ENCODE assay signal across 1 cellular context in the genomic region with DNA sequence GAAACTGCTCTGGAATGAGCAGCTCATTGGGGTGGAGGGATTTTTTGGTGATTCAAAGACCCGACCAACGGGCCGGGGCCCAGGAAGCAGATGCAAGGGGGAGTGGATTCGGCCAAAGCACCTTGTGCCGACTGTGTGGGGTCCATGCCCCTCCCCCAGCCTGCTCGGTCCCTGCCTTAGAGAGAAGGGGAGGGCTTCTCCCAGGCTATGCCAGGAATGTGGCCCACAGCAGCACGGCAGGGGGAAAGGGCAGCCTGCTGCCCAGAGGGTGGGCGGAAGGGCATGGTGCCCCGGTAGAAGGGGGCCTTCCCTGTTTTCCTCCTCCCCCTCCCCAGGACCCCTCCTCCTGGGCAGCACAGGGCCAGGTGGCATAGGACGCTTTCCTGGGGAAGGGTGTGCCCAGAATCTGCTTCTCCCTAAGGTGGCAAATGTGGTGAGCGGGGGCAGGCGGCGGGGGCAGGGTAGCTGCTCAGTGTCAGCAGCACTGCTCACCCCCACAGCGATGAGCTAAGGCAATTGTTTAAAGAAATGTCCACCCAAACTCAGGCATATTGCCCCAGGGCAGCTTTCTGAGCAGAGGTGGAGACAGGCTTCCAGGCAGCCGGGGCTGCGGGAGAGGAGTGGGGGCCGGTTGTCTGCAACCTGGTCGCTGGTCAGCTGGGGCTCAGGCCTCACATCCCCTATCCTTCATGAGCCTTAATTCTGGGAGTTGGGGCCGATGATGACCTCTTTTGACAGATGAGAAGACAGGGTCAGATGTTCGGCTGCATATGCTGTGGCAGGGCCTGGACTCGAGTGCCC.
TF ChIP-seq lines count a peak whose summit lies in the region.

No MANE protein-coding gene starts in this region.

TF ChIP-seq in HepG2, 621 proteins besides CTCF, POLR2A, EP300 and RAD21 (continued from another document):
- TF ChIP-seq, protein P1, sequence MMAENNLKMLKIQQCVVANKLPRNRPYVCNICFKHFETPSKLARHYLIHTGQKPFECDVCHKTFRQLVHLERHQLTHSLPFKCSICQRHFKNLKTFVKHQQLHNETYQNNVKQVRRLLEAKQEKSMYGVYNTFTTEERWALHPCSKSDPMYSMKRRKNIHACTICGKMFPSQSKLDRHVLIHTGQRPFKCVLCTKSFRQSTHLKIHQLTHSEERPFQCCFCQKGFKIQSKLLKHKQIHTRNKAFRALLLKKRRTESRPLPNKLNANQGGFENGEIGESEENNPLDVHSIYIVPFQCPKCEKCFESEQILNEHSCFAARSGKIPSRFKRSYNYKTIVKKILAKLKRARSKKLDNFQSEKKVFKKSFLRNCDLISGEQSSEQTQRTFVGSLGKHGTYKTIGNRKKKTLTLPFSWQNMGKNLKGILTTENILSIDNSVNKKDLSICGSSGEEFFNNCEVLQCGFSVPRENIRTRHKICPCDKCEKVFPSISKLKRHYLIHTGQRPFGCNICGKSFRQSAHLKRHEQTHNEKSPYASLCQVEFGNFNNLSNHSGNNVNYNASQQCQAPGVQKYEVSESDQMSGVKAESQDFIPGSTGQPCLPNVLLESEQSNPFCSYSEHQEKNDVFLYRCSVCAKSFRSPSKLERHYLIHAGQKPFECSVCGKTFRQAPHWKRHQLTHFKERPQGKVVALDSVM (CRISPR knock-in tag; IDR thresholded peaks at IDR 0.05) = no peak
- TF ChIP-seq PITX1 (CRISPR knock-in tag; IDR thresholded peaks at IDR 0.05) (peak; percentile 10; the same call in 1 of the 2 replicates), TSC22D2 (CRISPR knock-in tag; IDR thresholded peaks at IDR 0.05; ENCODE audit: borderline replicate concordance) (0 out of 2 replicates have a peak, but pooled peaks have one; percentile 56), KDM1A (CRISPR knock-in tag; IDR thresholded peaks at IDR 0.05) (no peak), PHF21A (CRISPR knock-in tag; IDR thresholded peaks at IDR 0.05) (0 out of 2 replicates have a peak, but pooled peaks have one; percentile 22), ZBTB7A (CRISPR knock-in tag; IDR thresholded peaks at IDR 0.05) (peak; percentile 21), SRSF1 (optimal IDR thresholded peaks at IDR 0.05; ENCODE audit: low read depth, low read length) (no peak), TEAD3 (CRISPR knock-in tag; optimal IDR thresholded peaks at IDR 0.05; ENCODE audit: borderline replicate concordance) (peak; percentile 93), ZNF446 (CRISPR knock-in tag; IDR thresholded peaks at IDR 0.05) (peak; percentile 48; the same call in 1 of the 2 replicates), SP4 (CRISPR knock-in tag; IDR thresholded peaks at IDR 0.05) (no peak), ZNF761 (CRISPR knock-in tag; conservative IDR thresholded peaks at IDR 0.05) (0 out of 2 replicates have a peak, but pooled peaks have one; percentile 37), NRL (CRISPR knock-in tag; IDR thresholded peaks at IDR 0.05; ENCODE audit: borderline replicate concordance) (peak; percentile 63; the same call in 1 of the 2 replicates), ZSCAN21 (CRISPR knock-in tag; IDR thresholded peaks at IDR 0.05; ENCODE audit: borderline replicate concordance) (peak; percentile 33; the same call in 1 of the 2 replicates), ZSCAN22 (CRISPR knock-in tag; IDR thresholded peaks at IDR 0.05) (no peak), ASH2L (IDR thresholded peaks at IDR 0.05; ENCODE audit: insufficient read length, low read depth, low read length) (no peak), HNRNPLL (IDR thresholded peaks at IDR 0.05; ENCODE audit: low read depth, low read length, poor library complexity, severe bottlenecking) (peak; percentile 32), ZSCAN12 (CRISPR knock-in tag; IDR thresholded peaks at IDR 0.05) (no peak), FOXP1 (IDR thresholded peaks at IDR 0.05) (no peak), FOXP1 (CRISPR knock-in tag; IDR thresholded peaks at IDR 0.05) (no peak), ZSCAN9 (CRISPR knock-in tag; IDR thresholded peaks at IDR 0.05; ENCODE audit: borderline replicate concordance) (no peak), ZFX (CRISPR knock-in tag; IDR thresholded peaks at IDR 0.05; ENCODE audit: low read depth) (0 out of 2 replicates have a peak, but pooled peaks have one; percentile 3), KMT2B (CRISPR knock-in tag; IDR thresholded peaks at IDR 0.05) (no peak)
- TF ChIP-seq, protein P2, sequence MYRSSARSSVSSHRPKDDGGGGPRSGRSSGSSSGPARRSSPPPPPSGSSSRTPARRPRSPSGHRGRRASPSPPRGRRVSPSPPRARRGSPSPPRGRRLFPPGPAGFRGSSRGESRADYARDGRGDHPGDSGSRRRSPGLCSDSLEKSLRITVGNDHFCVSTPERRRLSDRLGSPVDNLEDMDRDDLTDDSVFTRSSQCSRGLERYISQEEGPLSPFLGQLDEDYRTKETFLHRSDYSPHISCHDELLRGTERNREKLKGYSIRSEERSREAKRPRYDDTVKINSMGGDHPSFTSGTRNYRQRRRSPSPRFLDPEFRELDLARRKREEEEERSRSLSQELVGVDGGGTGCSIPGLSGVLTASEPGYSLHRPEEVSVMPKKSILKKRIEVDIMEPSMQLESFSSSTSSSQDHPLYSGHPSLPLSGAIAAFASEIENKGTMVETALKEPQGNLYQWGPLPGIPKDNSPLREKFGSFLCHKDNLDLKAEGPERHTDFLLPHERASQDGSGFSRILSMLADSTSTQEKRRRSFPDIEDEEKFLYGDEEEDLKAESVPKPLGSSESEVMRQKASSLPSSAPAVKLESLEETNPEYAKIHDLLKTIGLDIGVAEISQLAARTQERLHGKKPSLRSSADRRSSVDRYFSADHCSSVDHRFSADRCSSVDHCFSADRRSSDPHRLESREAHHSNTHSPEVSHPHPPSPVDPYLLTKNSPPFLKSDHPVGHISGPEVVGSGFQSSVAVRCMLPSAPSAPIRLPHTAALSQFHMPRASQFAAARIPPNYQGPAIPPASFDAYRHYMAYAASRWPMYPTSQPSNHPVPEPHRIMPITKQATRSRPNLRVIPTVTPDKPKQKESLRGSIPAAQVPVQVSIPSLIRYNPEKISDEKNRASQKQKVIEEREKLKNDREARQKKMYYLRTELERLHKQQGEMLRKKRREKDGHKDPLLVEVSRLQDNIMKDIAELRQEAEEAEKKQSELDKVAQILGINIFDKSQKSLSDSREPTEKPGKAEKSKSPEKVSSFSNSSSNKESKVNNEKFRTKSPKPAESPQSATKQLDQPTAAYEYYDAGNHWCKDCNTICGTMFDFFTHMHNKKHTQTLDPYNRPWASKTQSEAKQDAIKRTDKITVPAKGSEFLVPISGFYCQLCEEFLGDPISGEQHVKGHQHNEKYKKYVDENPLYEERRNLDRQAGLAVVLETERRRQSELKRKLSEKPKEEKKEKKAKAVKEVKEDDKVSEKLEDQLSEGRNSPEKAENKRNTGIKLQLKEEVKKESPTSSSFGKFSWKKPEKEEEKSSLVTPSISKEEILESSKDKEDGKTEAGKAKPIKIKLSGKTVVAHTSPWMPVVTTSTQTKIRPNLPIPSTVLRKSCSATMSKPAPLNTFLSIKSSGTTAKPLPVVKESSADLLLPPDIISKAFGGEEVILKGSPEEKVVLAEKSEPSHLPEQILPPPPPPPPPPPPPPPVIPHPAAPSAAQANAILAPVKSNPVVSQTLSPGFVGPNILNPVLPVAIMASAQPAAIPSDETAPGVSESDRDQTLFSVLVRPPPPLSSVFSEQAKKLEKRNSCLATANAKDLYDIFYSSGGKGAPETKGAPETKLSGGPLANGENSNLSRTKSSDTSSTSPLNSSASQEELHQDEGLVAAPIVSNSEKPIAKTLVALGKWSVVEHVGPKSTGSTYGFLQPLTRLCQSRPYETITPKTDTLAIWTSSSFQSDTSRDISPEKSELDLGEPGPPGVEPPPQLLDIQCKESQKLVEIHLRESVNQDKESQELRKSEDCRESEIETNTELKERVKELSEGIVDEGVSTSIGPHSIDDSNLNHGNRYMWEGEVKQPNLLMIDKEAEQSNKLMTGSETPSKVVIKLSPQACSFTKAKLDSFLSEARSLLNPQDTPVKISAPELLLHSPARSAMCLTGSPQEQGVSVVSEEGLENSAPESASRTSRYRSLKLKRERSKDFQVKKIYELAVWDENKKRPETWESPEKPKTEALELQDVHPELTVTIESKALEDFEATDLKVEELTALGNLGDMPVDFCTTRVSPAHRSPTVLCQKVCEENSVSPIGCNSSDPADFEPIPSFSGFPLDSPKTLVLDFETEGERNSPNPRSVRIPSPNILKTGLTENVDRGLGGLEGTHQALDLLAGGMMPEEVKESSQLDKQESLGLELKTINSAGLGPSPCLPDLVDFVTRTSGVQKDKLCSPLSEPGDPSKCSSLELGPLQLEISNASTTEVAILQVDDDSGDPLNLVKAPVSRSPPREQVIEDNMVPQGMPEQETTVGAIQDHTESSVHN (CRISPR knock-in tag; IDR thresholded peaks at IDR 0.05) = no peak
- TF ChIP-seq, protein P3, sequence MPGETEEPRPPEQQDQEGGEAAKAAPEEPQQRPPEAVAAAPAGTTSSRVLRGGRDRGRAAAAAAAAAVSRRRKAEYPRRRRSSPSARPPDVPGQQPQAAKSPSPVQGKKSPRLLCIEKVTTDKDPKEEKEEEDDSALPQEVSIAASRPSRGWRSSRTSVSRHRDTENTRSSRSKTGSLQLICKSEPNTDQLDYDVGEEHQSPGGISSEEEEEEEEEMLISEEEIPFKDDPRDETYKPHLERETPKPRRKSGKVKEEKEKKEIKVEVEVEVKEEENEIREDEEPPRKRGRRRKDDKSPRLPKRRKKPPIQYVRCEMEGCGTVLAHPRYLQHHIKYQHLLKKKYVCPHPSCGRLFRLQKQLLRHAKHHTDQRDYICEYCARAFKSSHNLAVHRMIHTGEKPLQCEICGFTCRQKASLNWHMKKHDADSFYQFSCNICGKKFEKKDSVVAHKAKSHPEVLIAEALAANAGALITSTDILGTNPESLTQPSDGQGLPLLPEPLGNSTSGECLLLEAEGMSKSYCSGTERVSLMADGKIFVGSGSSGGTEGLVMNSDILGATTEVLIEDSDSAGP (CRISPR knock-in tag; IDR thresholded peaks at IDR 0.05; ENCODE audit: borderline replicate concordance) = peak; percentile 33; the same call in 1 of the 2 replicates
- TF ChIP-seq, protein P4, sequence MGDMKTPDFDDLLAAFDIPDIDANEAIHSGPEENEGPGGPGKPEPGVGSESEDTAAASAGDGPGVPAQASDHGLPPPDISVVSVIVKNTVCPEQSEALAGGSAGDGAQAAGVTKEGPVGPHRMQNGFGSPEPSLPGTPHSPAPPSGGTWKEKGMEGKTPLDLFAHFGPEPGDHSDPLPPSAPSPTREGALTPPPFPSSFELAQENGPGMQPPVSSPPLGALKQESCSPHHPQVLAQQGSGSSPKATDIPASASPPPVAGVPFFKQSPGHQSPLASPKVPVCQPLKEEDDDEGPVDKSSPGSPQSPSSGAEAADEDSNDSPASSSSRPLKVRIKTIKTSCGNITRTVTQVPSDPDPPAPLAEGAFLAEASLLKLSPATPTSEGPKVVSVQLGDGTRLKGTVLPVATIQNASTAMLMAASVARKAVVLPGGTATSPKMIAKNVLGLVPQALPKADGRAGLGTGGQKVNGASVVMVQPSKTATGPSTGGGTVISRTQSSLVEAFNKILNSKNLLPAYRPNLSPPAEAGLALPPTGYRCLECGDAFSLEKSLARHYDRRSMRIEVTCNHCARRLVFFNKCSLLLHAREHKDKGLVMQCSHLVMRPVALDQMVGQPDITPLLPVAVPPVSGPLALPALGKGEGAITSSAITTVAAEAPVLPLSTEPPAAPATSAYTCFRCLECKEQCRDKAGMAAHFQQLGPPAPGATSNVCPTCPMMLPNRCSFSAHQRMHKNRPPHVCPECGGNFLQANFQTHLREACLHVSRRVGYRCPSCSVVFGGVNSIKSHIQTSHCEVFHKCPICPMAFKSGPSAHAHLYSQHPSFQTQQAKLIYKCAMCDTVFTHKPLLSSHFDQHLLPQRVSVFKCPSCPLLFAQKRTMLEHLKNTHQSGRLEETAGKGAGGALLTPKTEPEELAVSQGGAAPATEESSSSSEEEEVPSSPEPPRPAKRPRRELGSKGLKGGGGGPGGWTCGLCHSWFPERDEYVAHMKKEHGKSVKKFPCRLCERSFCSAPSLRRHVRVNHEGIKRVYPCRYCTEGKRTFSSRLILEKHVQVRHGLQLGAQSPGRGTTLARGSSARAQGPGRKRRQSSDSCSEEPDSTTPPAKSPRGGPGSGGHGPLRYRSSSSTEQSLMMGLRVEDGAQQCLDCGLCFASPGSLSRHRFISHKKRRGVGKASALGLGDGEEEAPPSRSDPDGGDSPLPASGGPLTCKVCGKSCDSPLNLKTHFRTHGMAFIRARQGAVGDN (CRISPR knock-in tag; IDR thresholded peaks at IDR 0.05) = peak; percentile 48
TF ChIP-seq in HepG2: peak in this region for 25.
